22 cellular contexts compared by ENCODE assay signal in the genomic region with DNA sequence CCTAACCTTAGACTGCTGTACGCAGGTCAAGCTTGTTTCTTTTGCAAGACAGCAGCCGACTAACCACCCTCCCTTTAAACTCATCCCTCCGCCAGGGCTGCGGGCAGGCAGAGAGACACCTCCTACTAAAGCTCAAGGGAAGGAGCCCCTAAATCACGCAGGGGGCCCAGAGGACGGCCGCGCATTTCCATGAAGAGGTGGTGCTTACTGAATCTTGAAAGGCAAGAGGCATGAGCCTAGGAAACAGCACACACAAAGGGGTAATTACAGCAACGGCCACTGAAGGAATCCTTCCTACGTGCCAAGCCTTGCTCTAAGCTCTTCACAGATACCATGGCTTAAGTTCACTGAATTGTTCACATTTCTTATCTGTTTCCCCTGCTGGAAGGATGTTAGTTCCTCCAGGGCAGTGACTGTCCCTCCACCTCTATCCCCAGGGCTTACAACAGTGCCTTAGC.
DNase-seq lines count a peak whose midpoint lies in the region; ATAC-seq and TF ChIP-seq lines count a peak whose summit lies in the region.
"Had no signal": no experiment of that assay in that cellular context is flagged by ENCODE, and none has a peak within 500 bp of the region (broad histone marks: within the 10 kb centered on the region; RNA-seq: fewer than 3 reads in every experiment).

No MANE protein-coding gene starts in this region.

- dilution Hi-C loops in IMR-90 (cut with HindIII; ENCODE audit: low sequenced_read_pairs, unreplicated experiment), result no loop called here

- no peak overlapping the region for H3K56ac ChIP-seq in IMR-90 (ENCODE audit: extremely low read depth, insufficient read depth, low read length)

- no peaks in the 10 kb centered on the region for H3K9me1 ChIP-seq in IMR-90 (ENCODE audit: insufficient read depth, low read length)

- no peak overlapping the region for H3K4ac ChIP-seq in IMR-90 (ENCODE audit: low read depth, low read length)

- in situ Hi-C loops in IMR-90 (cut with MboI; ENCODE audit: low sequenced_read_pairs), result no loop called here

- H3K9ac ChIP-seq in IMR-90 (ENCODE audit: low read depth, low read length) (no peak overlapping the region), adipocyte (ENCODE audit: low read length) (no peak overlapping the region)

- no peak overlapping the region for H2BK20ac ChIP-seq in IMR-90 (ENCODE audit: low read depth, low read length)

- H3K9me3 ChIP-seq in IMR-90 (ENCODE audit: control insufficient read depth, insufficient read depth, low read length) (no peaks in the 10 kb centered on the region), adipocyte (ENCODE audit: control insufficient read depth, low read length) (no peaks in the 10 kb centered on the region), vagina (no peaks in the 10 kb centered on the region)
- H3K9me3 ChIP-seq: ascending aorta, ovary, sigmoid colon, upper lobe of right lung had no signal

- H3K27me3 ChIP-seq in IMR-90 (ENCODE audit: control insufficient read depth, insufficient read depth, low read length), result no peaks in the 10 kb centered on the region; the same call in 1 of the 2 replicates
- peaks cover 9% of the 10 kb centered on the region for H3K27me3 ChIP-seq in adipocyte (replicated peaks; ENCODE audit: control insufficient read depth, insufficient read depth, low read length)
- no peaks in the 10 kb centered on the region for H3K27me3 ChIP-seq in vagina
- H3K27me3 ChIP-seq: ascending aorta, ovary, sigmoid colon, upper lobe of right lung had no signal

- no peak overlapping the region for H2BK15ac ChIP-seq in IMR-90 (ENCODE audit: low read depth, low read length)

- no peaks in the 10 kb centered on the region for H3K36me3 ChIP-seq in IMR-90 (ENCODE audit: control insufficient read depth, insufficient read depth, low read length)
- no peaks in the 10 kb centered on the region for H3K36me3 ChIP-seq in adipocyte (ENCODE audit: control insufficient read depth, insufficient read depth, low read length, severe bottlenecking)
- H3K36me3 ChIP-seq in vagina, result no peaks in the 10 kb centered on the region
- H3K36me3 ChIP-seq: ascending aorta, ovary, sigmoid colon, upper lobe of right lung had no signal

- CTCF ChIA-PET in IMR-90 (lab: Yijun Ruan, JAX), result interaction anchor here (0.9 kb wide), 1 partner anchor 74 kb away, joined by 3 read pairs; no protein-coding TSS in a partner anchor

- H3K14ac ChIP-seq in IMR-90 (replicated peaks; ENCODE audit: low read depth, low read length), result no peak overlapping the region

- no peaks in the 10 kb centered on the region for H3K79me1 ChIP-seq in IMR-90 (ENCODE audit: low read depth in 1 of 2, low read length in 2 of 2)

- ATAC-seq in IMR-90 (ENCODE audit: low read depth), result peak; percentile 82
- ATAC-seq in HG02610 (IDR thresholded peaks at IDR 0.05; ENCODE audit: unreplicated experiment), result no peak
- ATAC-seq in stimulated activated naive CD8-positive, alpha-beta T cell treated with anti-CD3 and anti-CD28 coated beads, Interleukin-15, Interleukin-2, amounts not matched to agents 100 U/mL and 50 U/mL, for 24 hours, result no peak
- ATAC-seq: left ventricle myocardium superior, upper lobe of right lung had no signal

- H2AK5ac ChIP-seq in IMR-90 (ENCODE audit: low read depth, low read length), result no peak overlapping the region

- H3K23ac ChIP-seq in IMR-90 (ENCODE audit: low read depth, low read length), result no peak overlapping the region

- H2BK5ac ChIP-seq in IMR-90 (ENCODE audit: low read depth, low read length, poor library complexity, severe bottlenecking), result no peak overlapping the region

- H3K4me1 ChIP-seq in IMR-90 (ENCODE audit: control insufficient read depth, insufficient read depth, low read length), result no peaks in the 10 kb centered on the region
- H3K4me1 ChIP-seq in adipocyte (ENCODE audit: control insufficient read depth, insufficient read depth, low read length), result peaks cover 7% of the 10 kb centered on the region
- H3K4me1 ChIP-seq in vagina, result no peaks in the 10 kb centered on the region
- H3K4me1 ChIP-seq: ascending aorta, sigmoid colon, upper lobe of right lung had no signal

- DNase-seq in IMR-90 (peak; percentile 20), adipocyte (ENCODE audit: low read depth) (no peak), iris pigment epithelial cell (ENCODE audit: low read depth) (peak; percentile 33), posterior vena cava (ENCODE audit: low spot score) (peak; percentile 57), foreskin melanocyte (no peak), vagina (ENCODE audit: extremely low spot score in 2 of 2) (no peak)
- DNase-seq in stimulated activated naive CD8-positive, alpha-beta T cell treated with anti-CD3 and anti-CD28 coated beads, Interleukin-15, Interleukin-2, amounts not matched to agents 100 U/mL and 50 U/mL, for 24 hours, result no peak
- DNase-seq: activated CD4-positive, alpha-beta T cell treated with anti-CD3 and anti-CD28 coated beads for 1 hour; activated CD8-positive, alpha-beta memory T cell treated with anti-CD3 and anti-CD28 coated beads for 24 hours; activated naive CD4-positive, alpha-beta T cell treated with anti-CD3 and anti-CD28 coated beads, Interleukin-2, amount 50 U/mL, for 16 hours; CD8-positive, alpha-beta memory T cell; left ventricle myocardium superior; NCI-H2029 treated with DMSO at 0.1 percent for 48 hours; NCI-H510A; ovary; sigmoid colon; stimulated activated CD4-positive, alpha-beta T cell treated with anti-CD3 and anti-CD28 coated beads, Interleukin-2, amount 100 ng/mL, for 24 hours; stimulated activated naive CD4-positive, alpha-beta T cell treated with Interleukin-2 at 50 U/mL for 16 hours; T-helper 9 cell had no signal

- no TSS peak for BruUV-seq in IMR-90 (replicated peaks; lab: Mats Ljungman, UMichigan)

- no peak for TF ChIP-seq RAD21 in IMR-90 (IDR thresholded peaks at IDR 0.05; ENCODE audit: low read length)

- peak overlapping the region; percentile 44 for H2AK9ac ChIP-seq in IMR-90 (replicated peaks; ENCODE audit: low read depth, low read length, poor library complexity)

- 20% methylated on average over 3 of the region's 10 CpGs; no CpG with 5 or more reads in 1 of the 2 experiments for WGBS in IMR-90 (ENCODE audit: extremely low coverage in 2 of 2, insufficient read length in 1 of 2), 2 experiments

- peak overlapping the region; percentile 53 for H2AFZ ChIP-seq in IMR-90 (replicated peaks; ENCODE audit: low read length, poor library complexity)

- no peak for TF ChIP-seq POLR2A in IMR-90 (IDR thresholded peaks at IDR 0.05; ENCODE audit: low read depth, low read length)
- no peak for TF ChIP-seq POLR2A in vagina (IDR thresholded peaks at IDR 0.05)

- H4K20me1 ChIP-seq in IMR-90 (ENCODE audit: insufficient read depth, low read length), result no peaks in the 10 kb centered on the region

- no peak overlapping the region for H4K8ac ChIP-seq in IMR-90 (ENCODE audit: low read depth in 2 of 2, low read length in 2 of 2)

- H4K5ac ChIP-seq in IMR-90 (ENCODE audit: low read depth, low read length), result no peak overlapping the region

- no peak overlapping the region for H4K91ac ChIP-seq in IMR-90 (ENCODE audit: insufficient read depth, low read depth, low read length)

- H3K4me3 ChIP-seq in IMR-90 (ENCODE audit: insufficient read depth, low read depth, low read length), result no peak overlapping the region
- peak overlapping the region; percentile 4 for H3K4me3 ChIP-seq in adipocyte (ENCODE audit: low read length)
- no peak overlapping the region for H3K4me3 ChIP-seq in vagina
- H3K4me3 ChIP-seq: ascending aorta, ovary, sigmoid colon, upper lobe of right lung had no signal

- POLR2A ChIA-PET in IMR-90 (lab: Charles Lee; ENCODE audit: unreplicated experiment), result no interaction called here

- H3K27ac ChIP-seq in IMR-90 (ENCODE audit: insufficient read depth, low read length) (no peak overlapping the region), vagina (no peak overlapping the region)
- H3K27ac ChIP-seq: ascending aorta, ovary, sigmoid colon, upper lobe of right lung had no signal

- no peak overlapping the region for H3K18ac ChIP-seq in IMR-90 (ENCODE audit: low read depth, low read length)

- no peak overlapping the region for H2BK120ac ChIP-seq in IMR-90 (ENCODE audit: low read depth, low read length)

- TF ChIP-seq CTCF in IMR-90 (conservative IDR thresholded peaks at IDR 0.05; ENCODE audit: low read depth, low read length), result no peak
- TF ChIP-seq CTCF in vagina (IDR thresholded peaks at IDR 0.05), result no peak

- intact Hi-C loops in IMR-90 (cut with micrococcal nuclease), result no loop called here
- intact Hi-C loops in posterior vena cava (cut with DNase I), result loop anchor here in 1 of 2 donors (5.0 kb wide), 1 partner anchor 1364 kb away; no protein-coding TSS in a partner anchor
- intact Hi-C loops in vagina (cut with DNase I), result no loop called here

- H3K4me2 ChIP-seq in IMR-90 (ENCODE audit: low read depth, low read length), result peak overlapping the region; percentile 16; the same call in 1 of the 2 replicates

TF ChIP-seq in IMR-90, 13 proteins besides CTCF, POLR2A, EP300 and RAD21:
- TF ChIP-seq NFE2L2 (IDR thresholded peaks at IDR 0.05; ENCODE audit: low read depth, low read length) (no peak), FOS (IDR thresholded peaks at IDR 0.05; ENCODE audit: low read depth, low read length) (no peak), CHD1 (IDR thresholded peaks at IDR 0.05; ENCODE audit: low read depth, low read length) (no peak), SMC3 (IDR thresholded peaks at IDR 0.05; ENCODE audit: low read depth, low read length) (no peak), MXI1 (IDR thresholded peaks at IDR 0.05; ENCODE audit: borderline replicate concordance, low read depth, low read length) (no peak), BHLHE40 (IDR thresholded peaks at IDR 0.05; ENCODE audit: low read depth, low read length) (no peak), MAZ (IDR thresholded peaks at IDR 0.05; ENCODE audit: borderline replicate concordance, low read depth, low read length) (no peak), RCOR1 (IDR thresholded peaks at IDR 0.05; ENCODE audit: insufficient replicate concordance, low read length) (no peak), MAFK (IDR thresholded peaks at IDR 0.05; ENCODE audit: low read depth, low read length) (no peak), RFX5 (IDR thresholded peaks at IDR 0.05; ENCODE audit: low read depth, low read length) (no peak)
- TF ChIP-seq, protein P1, sequence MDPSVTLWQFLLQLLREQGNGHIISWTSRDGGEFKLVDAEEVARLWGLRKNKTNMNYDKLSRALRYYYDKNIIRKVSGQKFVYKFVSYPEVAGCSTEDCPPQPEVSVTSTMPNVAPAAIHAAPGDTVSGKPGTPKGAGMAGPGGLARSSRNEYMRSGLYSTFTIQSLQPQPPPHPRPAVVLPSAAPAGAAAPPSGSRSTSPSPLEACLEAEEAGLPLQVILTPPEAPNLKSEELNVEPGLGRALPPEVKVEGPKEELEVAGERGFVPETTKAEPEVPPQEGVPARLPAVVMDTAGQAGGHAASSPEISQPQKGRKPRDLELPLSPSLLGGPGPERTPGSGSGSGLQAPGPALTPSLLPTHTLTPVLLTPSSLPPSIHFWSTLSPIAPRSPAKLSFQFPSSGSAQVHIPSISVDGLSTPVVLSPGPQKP (IDR thresholded peaks at IDR 0.05; ENCODE audit: borderline replicate concordance, low read depth, low read length), result no peak

Comparison
In these comparisons a context has a peak if more than half of its experiments do, and no peak if none do; other contexts are left out.
1. DNase-seq: peak in IMR-90 (single experiment), iris pigment epithelial cell (single experiment) and posterior vena cava (single experiment); none in adipocyte (single experiment), foreskin melanocyte (single experiment), vagina (0 of 2) and stimulated activated naive CD8-positive, alpha-beta T cell treated with anti-CD3 and anti-CD28 coated beads, Interleukin-15, Interleukin-2, amounts not matched to agents 100 U/mL and 50 U/mL, for 24 hours (single experiment).